27 cellular contexts compared by ENCODE assay signal in the genomic region with DNA sequence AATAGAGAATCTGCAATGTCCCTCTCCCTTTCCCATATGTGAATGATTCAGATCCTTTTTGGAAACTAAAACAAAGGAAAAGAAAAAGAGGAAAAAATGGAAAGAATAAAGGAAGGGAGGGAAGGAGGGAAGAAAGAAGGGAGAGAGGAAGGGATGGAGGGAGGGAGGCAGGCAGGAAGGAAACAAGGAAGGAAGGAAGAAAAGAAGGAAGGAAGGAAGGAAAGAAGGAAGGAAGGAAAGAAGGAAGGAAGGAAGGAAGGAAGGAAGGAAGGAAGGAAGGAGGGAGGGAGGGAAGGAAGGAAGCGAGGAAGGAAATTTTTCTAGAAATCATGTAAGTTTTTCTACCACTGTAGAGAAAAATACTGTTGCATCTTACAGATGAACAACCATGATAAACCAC.
"Had no signal": no experiment of that assay in that cellular context is flagged by ENCODE, and none has a peak within 500 bp of the region (broad histone marks: within the 10 kb centered on the region; RNA-seq: fewer than 3 reads in every experiment).

No MANE protein-coding gene starts in this region.

- H3K4me1 ChIP-seq: psoas muscle, sigmoid colon, thyroid gland, upper lobe of left lung had no signal

- DNase-seq: activated CD4-positive, alpha-beta T cell treated with anti-CD3 and anti-CD28 coated beads for 48 hours; activated CD4-positive, alpha-beta T cell treated with anti-CD3 and anti-CD28 coated beads, Interleukin-2, amount 50 U/mL, for 48 hours; activated CD8-positive, alpha-beta memory T cell treated with anti-CD3 and anti-CD28 coated beads for 24 hours; activated effector memory CD4-positive, alpha-beta T cell treated with anti-CD3 and anti-CD28 coated beads, Interleukin-2, amount 50 U/mL, for 16 hours; activated naive CD4-positive, alpha-beta T cell treated with anti-CD3 and anti-CD28 coated beads for 36 hours; amniotic stem cell; brain microvascular endothelial cell; dorsolateral prefrontal cortex; effector memory CD4-positive, alpha-beta T cell; foreskin fibroblast; heart right ventricle; naive thymus-derived CD8-positive, alpha-beta T cell; ovary; psoas muscle; sigmoid colon; small intestine; stimulated activated CD4-positive, alpha-beta T cell treated with anti-CD3 and anti-CD28 coated beads, Interleukin-4, amount 100 ng/mL, for 24 hours; stimulated activated naive B cell treated with anti-CD40 and anti-IgM and Interleukin-4, amounts not matched to agents 10 μg/mL and 1 μg/mL and 100 μg/mL, for 72 hours; stomach; T-helper 9 cell; thyroid gland; upper lobe of left lung; WERI-Rb-1 had no signal

- ATAC-seq: activated CD4-positive, CD25-positive, alpha-beta regulatory T cell treated with anti-CD3 and anti-CD28 coated beads, Interleukin-2, amount 50 U/mL, for 24 hours; heart right ventricle; naive thymus-derived CD8-positive, alpha-beta T cell; psoas muscle; stimulated activated naive B cell treated with anti-CD40 and anti-IgM and Interleukin-4, amounts not matched to agents 10 μg/mL and 1 μg/mL and 100 μg/mL, for 72 hours had no signal

- H3K27me3 ChIP-seq: brain microvascular endothelial cell, dorsolateral prefrontal cortex, heart right ventricle, ovary, sigmoid colon, stomach, thyroid gland, upper lobe of left lung, vagina had no signal

- H3K4me3 Mint-ChIP-seq: activated naive CD4-positive, alpha-beta T cell treated with anti-CD3 and anti-CD28 coated beads for 36 hours; naive thymus-derived CD8-positive, alpha-beta T cell; stimulated activated naive B cell treated with anti-CD40 and anti-IgM and Interleukin-4, amounts not matched to agents 10 μg/mL and 1 μg/mL and 100 μg/mL, for 72 hours; T-helper 1 cell treated with Interleukin-12 subunit alpha and Interleukin-12 subunit beta and Interleukin-4 antibody, amounts not matched to agents 30 μg/mL and 1 μg/mL, for 36 hours had no signal

- H3K27ac Mint-ChIP-seq: activated naive CD4-positive, alpha-beta T cell treated with anti-CD3 and anti-CD28 coated beads for 36 hours; stimulated activated naive B cell treated with anti-CD40 and anti-IgM and Interleukin-4, amounts not matched to agents 10 μg/mL and 1 μg/mL and 100 μg/mL, for 72 hours; T-helper 1 cell treated with Interleukin-12 subunit alpha and Interleukin-12 subunit beta and Interleukin-4 antibody, amounts not matched to agents 30 μg/mL and 1 μg/mL, for 36 hours had no signal

- H3K36me3 ChIP-seq: brain microvascular endothelial cell, heart right ventricle, ovary, sigmoid colon, stomach, thyroid gland, upper lobe of left lung, vagina, WERI-Rb-1 had no signal

- H3K9me3 ChIP-seq: heart right ventricle, ovary, psoas muscle, sigmoid colon, stomach, thyroid gland, upper lobe of left lung, vagina had no signal

- H3K27ac ChIP-seq: brain microvascular endothelial cell, coronary artery, dorsolateral prefrontal cortex, heart right ventricle, ovary, psoas muscle, sigmoid colon, stomach, thyroid gland, upper lobe of left lung, vagina, WERI-Rb-1 had no signal

- H3K4me3 ChIP-seq: coronary artery, dorsolateral prefrontal cortex, heart right ventricle, ovary, psoas muscle, sigmoid colon, stomach, thyroid gland, upper lobe of left lung, vagina had no signal

- H3K27me3 Mint-ChIP-seq: naive thymus-derived CD8-positive, alpha-beta T cell had no signal
